In the genomic region with DNA sequence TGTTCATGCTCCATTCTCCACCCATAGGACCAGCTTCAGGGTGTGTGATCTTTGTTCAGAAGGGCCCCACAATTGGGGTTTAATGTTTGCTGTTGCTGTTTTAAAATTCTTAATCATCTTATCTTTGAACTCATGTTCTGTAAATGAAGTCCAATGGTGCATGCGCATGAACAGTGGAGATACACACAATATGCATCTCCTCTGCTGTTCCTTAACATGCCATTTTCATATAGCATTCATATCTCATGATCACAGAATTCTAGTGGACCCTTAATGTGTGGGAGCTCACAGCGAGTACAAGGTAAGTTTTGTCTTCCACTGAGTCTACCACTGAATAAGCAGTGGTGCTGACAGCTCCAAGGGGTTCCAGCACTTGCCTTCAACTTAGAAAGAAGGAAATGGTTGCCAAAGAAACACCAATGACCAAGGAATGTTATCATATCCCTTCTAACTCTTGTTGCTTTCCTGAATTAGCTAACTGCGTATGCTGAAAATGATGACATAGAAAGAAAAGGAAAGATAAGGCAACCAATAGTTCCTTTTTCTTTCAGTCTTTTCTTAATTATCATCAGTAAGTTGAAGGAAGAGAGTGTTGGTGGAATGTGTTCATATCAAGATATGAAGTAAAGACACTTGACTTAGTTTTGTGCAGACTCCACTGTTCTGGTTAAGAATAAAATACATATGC, we compare ENCODE assay signal across 1 cellular context.
TF ChIP-seq lines count a peak whose summit lies in the region.

No MANE protein-coding gene starts in this region.

TF ChIP-seq in K562, 482 proteins besides CTCF, POLR2A, EP300 and RAD21 (continued from another document):
- TF ChIP-seq JUND (IDR thresholded peaks at IDR 0.05; ENCODE audit: borderline replicate concordance, low read depth, low read length) (no peak), JUND (tag; IDR thresholded peaks at IDR 0.05; ENCODE audit: borderline replicate concordance, low read depth, low read length) (peak; percentile 25; the same call in 1 of the 3 replicates), ZNF707 (CRISPR knock-in tag; conservative IDR thresholded peaks at IDR 0.05) (no peak), TCF7L2 (IDR thresholded peaks at IDR 0.05; ENCODE audit: low read depth, low read length) (no peak), SMARCC2 (IDR thresholded peaks at IDR 0.05; ENCODE audit: low read depth) (no peak), SOX6 (IDR thresholded peaks at IDR 0.05) (peak; percentile 68; the same call in 1 of the 2 replicates), FOXP1 (CRISPR knock-in tag; IDR thresholded peaks at IDR 0.05) (no peak), ZNF695 (CRISPR knock-in tag; IDR thresholded peaks at IDR 0.05) (no peak), CREM (IDR thresholded peaks at IDR 0.05; ENCODE audit: low read depth) (peak; percentile 47; the same call in 1 of the 2 replicates), C11orf30 (IDR thresholded peaks at IDR 0.05; ENCODE audit: low read depth) (peak; percentile 43; the same call in 1 of the 2 replicates), NFXL1 (CRISPR knock-in tag; IDR thresholded peaks at IDR 0.05) (no peak), ZNF175 (CRISPR knock-in tag; IDR thresholded peaks at IDR 0.05; ENCODE audit: low read depth) (peak; percentile 27; the same call in 1 of the 2 replicates), NFIX (CRISPR knock-in tag; IDR thresholded peaks at IDR 0.05; ENCODE audit: low read depth) (no peak), KHSRP (IDR thresholded peaks at IDR 0.05) (no peak), ZNF589 (CRISPR knock-in tag; IDR thresholded peaks at IDR 0.05; ENCODE audit: low read depth) (0 out of 2 replicates have a peak, but pooled peaks have one; percentile 48), EGR1 (conservative IDR thresholded peaks at IDR 0.05) (no peak)
- TF ChIP-seq, protein P1, sequence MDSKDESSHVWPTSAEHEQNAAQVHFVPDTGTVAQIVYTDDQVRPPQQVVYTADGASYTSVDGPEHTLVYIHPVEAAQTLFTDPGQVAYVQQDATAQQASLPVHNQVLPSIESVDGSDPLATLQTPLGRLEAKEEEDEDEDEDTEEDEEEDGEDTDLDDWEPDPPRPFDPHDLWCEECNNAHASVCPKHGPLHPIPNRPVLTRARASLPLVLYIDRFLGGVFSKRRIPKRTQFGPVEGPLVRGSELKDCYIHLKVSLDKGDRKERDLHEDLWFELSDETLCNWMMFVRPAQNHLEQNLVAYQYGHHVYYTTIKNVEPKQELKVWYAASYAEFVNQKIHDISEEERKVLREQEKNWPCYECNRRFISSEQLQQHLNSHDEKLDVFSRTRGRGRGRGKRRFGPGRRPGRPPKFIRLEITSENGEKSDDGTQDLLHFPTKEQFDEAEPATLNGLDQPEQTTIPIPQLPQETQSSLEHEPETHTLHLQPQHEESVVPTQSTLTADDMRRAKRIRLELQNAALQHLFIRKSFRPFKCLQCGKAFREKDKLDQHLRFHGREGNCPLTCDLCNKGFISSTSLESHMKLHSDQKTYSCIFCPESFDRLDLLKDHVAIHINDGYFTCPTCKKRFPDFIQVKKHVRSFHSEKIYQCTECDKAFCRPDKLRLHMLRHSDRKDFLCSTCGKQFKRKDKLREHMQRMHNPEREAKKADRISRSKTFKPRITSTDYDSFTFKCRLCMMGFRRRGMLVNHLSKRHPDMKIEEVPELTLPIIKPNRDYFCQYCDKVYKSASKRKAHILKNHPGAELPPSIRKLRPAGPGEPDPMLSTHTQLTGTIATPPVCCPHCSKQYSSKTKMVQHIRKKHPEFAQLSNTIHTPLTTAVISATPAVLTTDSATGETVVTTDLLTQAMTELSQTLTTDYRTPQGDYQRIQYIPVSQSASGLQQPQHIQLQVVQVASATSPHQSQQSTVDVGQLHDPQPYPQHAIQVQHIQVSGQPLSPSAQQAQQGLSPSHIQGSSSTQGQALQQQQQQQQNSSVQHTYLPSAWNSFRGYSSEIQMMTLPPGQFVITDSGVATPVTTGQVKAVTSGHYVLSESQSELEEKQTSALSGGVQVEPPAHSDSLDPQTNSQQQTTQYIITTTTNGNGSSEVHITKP (IDR thresholded peaks at IDR 0.05; ENCODE audit: partially characterized antibody), result no peak
- TF ChIP-seq, protein P2, sequence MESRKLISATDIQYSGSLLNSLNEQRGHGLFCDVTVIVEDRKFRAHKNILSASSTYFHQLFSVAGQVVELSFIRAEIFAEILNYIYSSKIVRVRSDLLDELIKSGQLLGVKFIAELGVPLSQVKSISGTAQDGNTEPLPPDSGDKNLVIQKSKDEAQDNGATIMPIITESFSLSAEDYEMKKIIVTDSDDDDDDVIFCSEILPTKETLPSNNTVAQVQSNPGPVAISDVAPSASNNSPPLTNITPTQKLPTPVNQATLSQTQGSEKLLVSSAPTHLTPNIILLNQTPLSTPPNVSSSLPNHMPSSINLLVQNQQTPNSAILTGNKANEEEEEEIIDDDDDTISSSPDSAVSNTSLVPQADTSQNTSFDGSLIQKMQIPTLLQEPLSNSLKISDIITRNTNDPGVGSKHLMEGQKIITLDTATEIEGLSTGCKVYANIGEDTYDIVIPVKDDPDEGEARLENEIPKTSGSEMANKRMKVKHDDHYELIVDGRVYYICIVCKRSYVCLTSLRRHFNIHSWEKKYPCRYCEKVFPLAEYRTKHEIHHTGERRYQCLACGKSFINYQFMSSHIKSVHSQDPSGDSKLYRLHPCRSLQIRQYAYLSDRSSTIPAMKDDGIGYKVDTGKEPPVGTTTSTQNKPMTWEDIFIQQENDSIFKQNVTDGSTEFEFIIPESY (CRISPR knock-in tag; IDR thresholded peaks at IDR 0.05), result no peak
- TF ChIP-seq, protein P3, sequence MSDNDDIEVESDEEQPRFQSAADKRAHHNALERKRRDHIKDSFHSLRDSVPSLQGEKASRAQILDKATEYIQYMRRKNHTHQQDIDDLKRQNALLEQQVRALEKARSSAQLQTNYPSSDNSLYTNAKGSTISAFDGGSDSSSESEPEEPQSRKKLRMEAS (CRISPR knock-in tag; IDR thresholded peaks at IDR 0.05), result no peak
- TF ChIP-seq, protein P4, sequence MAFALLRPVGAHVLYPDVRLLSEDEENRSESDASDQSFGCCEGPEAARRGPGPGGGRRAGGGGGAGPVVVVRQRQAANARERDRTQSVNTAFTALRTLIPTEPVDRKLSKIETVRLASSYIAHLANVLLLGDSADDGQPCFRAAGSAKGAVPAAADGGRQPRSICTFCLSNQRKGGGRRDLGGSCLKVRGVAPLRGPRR (CRISPR knock-in tag; IDR thresholded peaks at IDR 0.05), result no peak
- TF ChIP-seq, protein P5, sequence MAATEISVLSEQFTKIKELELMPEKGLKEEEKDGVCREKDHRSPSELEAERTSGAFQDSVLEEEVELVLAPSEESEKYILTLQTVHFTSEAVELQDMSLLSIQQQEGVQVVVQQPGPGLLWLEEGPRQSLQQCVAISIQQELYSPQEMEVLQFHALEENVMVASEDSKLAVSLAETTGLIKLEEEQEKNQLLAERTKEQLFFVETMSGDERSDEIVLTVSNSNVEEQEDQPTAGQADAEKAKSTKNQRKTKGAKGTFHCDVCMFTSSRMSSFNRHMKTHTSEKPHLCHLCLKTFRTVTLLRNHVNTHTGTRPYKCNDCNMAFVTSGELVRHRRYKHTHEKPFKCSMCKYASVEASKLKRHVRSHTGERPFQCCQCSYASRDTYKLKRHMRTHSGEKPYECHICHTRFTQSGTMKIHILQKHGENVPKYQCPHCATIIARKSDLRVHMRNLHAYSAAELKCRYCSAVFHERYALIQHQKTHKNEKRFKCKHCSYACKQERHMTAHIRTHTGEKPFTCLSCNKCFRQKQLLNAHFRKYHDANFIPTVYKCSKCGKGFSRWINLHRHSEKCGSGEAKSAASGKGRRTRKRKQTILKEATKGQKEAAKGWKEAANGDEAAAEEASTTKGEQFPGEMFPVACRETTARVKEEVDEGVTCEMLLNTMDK (IDR thresholded peaks at IDR 0.05; ENCODE audit: borderline replicate concordance, insufficient read depth, low read depth, low read length, poor library complexity, severe bottlenecking), result no peak
